1 cellular context compared by ENCODE assay signal in genomic region chr6:89081423-89082322, GRCh38.
A peak's percentile ranks its signal among the peaks of the same experiment; 100 is the strongest.
TF ChIP-seq lines count a peak whose summit lies in the region.

No MANE protein-coding gene starts in this region.

TF ChIP-seq in HepG2, 621 proteins besides CTCF, POLR2A, EP300 and RAD21 (continued from another document and continues in another):
- TF ChIP-seq ZNF318 (CRISPR knock-in tag; IDR thresholded peaks at IDR 0.05) (no peak), ASH2L (IDR thresholded peaks at IDR 0.05; ENCODE audit: insufficient read length, low read depth, low read length) (peak; percentile 59), TBX3 (IDR thresholded peaks at IDR 0.05; ENCODE audit: borderline replicate concordance) (no peak), ZNF512 (CRISPR knock-in tag; IDR thresholded peaks at IDR 0.05) (no peak), KDM4B (CRISPR knock-in tag; IDR thresholded peaks at IDR 0.05) (peak; percentile 70), E2F1 (CRISPR knock-in tag; IDR thresholded peaks at IDR 0.05) (peak; percentile 53), KDM5B (CRISPR knock-in tag; IDR thresholded peaks at IDR 0.05; ENCODE audit: borderline replicate concordance) (peak; percentile 71; the same call in 1 of the 2 replicates), ZNF572 (CRISPR knock-in tag; IDR thresholded peaks at IDR 0.05) (peak; percentile 50; the same call in 1 of the 2 replicates), ZNF503 (CRISPR knock-in tag; IDR thresholded peaks at IDR 0.05) (peak; percentile 81; the same call in 1 of the 2 replicates), ZBTB21 (CRISPR knock-in tag; IDR thresholded peaks at IDR 0.05) (no peak), MTA3 (CRISPR knock-in tag; IDR thresholded peaks at IDR 0.05) (no peak), MTF2 (CRISPR knock-in tag; IDR thresholded peaks at IDR 0.05; ENCODE audit: borderline replicate concordance) (peak; percentile 52; the same call in 1 of the 2 replicates), NR2F2 (IDR thresholded peaks at IDR 0.05; ENCODE audit: borderline replicate concordance, low read depth) (no peak), ZFP62 (CRISPR knock-in tag; IDR thresholded peaks at IDR 0.05) (no peak), SRF (IDR thresholded peaks at IDR 0.05; ENCODE audit: low read depth, low read length) (no peak), PITX1 (CRISPR knock-in tag; IDR thresholded peaks at IDR 0.05) (peak; percentile 32; the same call in 1 of the 2 replicates), ZSCAN29 (CRISPR knock-in tag; conservative IDR thresholded peaks at IDR 0.05) (no peak), ZFP36L1 (CRISPR knock-in tag; IDR thresholded peaks at IDR 0.05) (peak; percentile 86), DNMT3B (CRISPR knock-in tag; conservative IDR thresholded peaks at IDR 0.05) (peak; percentile 67), MAFF (IDR thresholded peaks at IDR 0.05; ENCODE audit: low read depth, low read length) (no peak), CSRNP2 (CRISPR knock-in tag; conservative IDR thresholded peaks at IDR 0.05; ENCODE audit: low read depth) (no peak), AFF4 (CRISPR knock-in tag; IDR thresholded peaks at IDR 0.05) (no peak; the same call in 1 of the 2 replicates), ZNF34 (CRISPR knock-in tag; IDR thresholded peaks at IDR 0.05; ENCODE audit: borderline replicate concordance) (no peak; the same call in 1 of the 2 replicates), ZNF501 (CRISPR knock-in tag; IDR thresholded peaks at IDR 0.05) (peak; percentile 75; the same call in 1 of the 2 replicates), MTF1 (CRISPR knock-in tag; IDR thresholded peaks at IDR 0.05) (no peak), RXRB (CRISPR knock-in tag; IDR thresholded peaks at IDR 0.05; ENCODE audit: borderline replicate concordance) (peak; percentile 27; the same call in 1 of the 2 replicates), ZMYM4 (CRISPR knock-in tag; IDR thresholded peaks at IDR 0.05) (peak; percentile 77; the same call in 1 of the 2 replicates), ZNF883 (CRISPR knock-in tag; IDR thresholded peaks at IDR 0.05; ENCODE audit: not compliant biosample characterization) (peak; percentile 56), ATF1 (CRISPR knock-in tag; IDR thresholded peaks at IDR 0.05) (no peak; the same call in 1 of the 2 replicates), ZNF841 (CRISPR knock-in tag; IDR thresholded peaks at IDR 0.05; ENCODE audit: borderline replicate concordance) (no peak; the same call in 1 of the 2 replicates), U2AF1 (optimal IDR thresholded peaks at IDR 0.05; ENCODE audit: low read depth, low read length) (peak; percentile 62), THAP9 (CRISPR knock-in tag; IDR thresholded peaks at IDR 0.05; ENCODE audit: borderline replicate concordance) (peak; percentile 80; the same call in 1 of the 2 replicates), CC2D1A (CRISPR knock-in tag; IDR thresholded peaks at IDR 0.05) (no peak), MBD4 (IDR thresholded peaks at IDR 0.05; ENCODE audit: borderline replicate concordance, low read length) (0 out of 2 replicates have a peak, but pooled peaks have one; percentile 56), CHD4 (IDR thresholded peaks at IDR 0.05; ENCODE audit: borderline replicate concordance, low read length) (no peak), SETDB1 (CRISPR knock-in tag; IDR thresholded peaks at IDR 0.05; ENCODE audit: borderline replicate concordance) (no peak)
